1 cellular context compared by ENCODE assay signal in the genomic region with DNA sequence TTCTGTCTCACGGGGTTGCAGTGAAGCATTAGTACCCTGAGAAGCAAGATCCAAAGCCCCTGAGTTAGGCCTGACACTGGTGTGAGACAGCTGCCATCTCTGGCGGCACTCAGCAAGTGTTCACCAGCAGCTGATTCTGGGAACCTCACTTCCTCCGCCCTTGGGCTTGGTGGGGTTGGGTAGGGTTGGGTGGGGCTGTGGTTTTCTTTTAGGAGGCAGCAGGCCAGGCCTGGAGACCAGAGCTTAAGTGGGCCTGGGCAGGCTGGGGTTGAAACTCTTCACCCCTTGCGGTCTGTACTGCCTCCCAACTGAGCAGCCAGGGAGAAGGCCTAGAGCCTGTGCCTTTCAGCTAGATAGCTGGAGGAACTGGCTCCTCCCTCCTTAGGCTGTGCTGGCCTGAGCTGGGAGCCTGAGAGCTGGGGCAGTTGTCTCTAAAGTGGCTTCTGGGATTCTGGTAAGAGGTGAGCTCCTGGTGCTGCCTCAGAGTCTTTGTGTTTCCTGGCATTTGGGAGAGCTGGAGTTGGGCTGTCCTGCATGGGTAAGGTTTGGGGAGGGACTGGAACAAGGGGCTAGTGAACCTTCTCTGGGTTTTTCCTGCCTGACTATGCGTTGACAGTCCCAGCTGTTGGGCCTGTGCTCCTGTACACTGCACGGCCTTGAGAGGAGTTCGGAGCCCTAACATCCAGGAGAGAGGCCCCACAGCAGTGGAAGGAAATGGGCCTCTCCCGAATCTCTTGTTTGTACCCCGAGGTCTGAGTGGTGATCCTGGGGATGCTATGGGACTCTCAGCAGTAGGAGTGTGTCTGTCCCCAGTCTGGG.
TF ChIP-seq lines count a peak whose summit lies in the region.

No MANE protein-coding gene starts in this region.

TF ChIP-seq in K562, 482 proteins besides CTCF, POLR2A, EP300 and RAD21 (continued from another document and continues in another):
- TF ChIP-seq, protein P1, sequence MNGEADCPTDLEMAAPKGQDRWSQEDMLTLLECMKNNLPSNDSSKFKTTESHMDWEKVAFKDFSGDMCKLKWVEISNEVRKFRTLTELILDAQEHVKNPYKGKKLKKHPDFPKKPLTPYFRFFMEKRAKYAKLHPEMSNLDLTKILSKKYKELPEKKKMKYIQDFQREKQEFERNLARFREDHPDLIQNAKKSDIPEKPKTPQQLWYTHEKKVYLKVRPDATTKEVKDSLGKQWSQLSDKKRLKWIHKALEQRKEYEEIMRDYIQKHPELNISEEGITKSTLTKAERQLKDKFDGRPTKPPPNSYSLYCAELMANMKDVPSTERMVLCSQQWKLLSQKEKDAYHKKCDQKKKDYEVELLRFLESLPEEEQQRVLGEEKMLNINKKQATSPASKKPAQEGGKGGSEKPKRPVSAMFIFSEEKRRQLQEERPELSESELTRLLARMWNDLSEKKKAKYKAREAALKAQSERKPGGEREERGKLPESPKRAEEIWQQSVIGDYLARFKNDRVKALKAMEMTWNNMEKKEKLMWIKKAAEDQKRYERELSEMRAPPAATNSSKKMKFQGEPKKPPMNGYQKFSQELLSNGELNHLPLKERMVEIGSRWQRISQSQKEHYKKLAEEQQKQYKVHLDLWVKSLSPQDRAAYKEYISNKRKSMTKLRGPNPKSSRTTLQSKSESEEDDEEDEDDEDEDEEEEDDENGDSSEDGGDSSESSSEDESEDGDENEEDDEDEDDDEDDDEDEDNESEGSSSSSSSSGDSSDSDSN (IDR thresholded peaks at IDR 0.05; ENCODE audit: borderline replicate concordance in 1 of 2, low read depth in 2 of 2, low read length in 2 of 2): peak; percentile 93 to 98; a peak in 3 of 4 replicates
- no peak for TF ChIP-seq BDP1 (IDR thresholded peaks at IDR 0.05; ENCODE audit: insufficient read depth, insufficient read length)
- TF ChIP-seq TAF9B (IDR thresholded peaks at IDR 0.05; ENCODE audit: partially characterized antibody): no peak
- no peak for TF ChIP-seq ILF3 (IDR thresholded peaks at IDR 0.05; ENCODE audit: borderline replicate concordance)
- TF ChIP-seq CHD4 (IDR thresholded peaks at IDR 0.05; ENCODE audit: insufficient read depth, insufficient replicate concordance, low read depth, low read length, poor library complexity, severe bottlenecking): no peak
- TF ChIP-seq, protein P2, sequence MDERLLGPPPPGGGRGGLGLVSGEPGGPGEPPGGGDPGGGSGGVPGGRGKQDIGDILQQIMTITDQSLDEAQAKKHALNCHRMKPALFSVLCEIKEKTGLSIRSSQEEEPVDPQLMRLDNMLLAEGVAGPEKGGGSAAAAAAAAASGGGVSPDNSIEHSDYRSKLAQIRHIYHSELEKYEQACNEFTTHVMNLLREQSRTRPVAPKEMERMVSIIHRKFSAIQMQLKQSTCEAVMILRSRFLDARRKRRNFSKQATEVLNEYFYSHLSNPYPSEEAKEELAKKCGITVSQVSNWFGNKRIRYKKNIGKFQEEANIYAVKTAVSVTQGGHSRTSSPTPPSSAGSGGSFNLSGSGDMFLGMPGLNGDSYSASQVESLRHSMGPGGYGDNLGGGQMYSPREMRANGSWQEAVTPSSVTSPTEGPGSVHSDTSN (CRISPR knock-in tag; IDR thresholded peaks at IDR 0.05; ENCODE audit: low read depth): no peak
- TF ChIP-seq, protein P2 (tag; conservative IDR thresholded peaks at IDR 0.05; ENCODE audit: low read depth): 0 out of 2 replicates have a peak, but pooled peaks have one; percentile 2
- no peak for TF ChIP-seq ZFP30 (CRISPR knock-in tag; IDR thresholded peaks at IDR 0.05; ENCODE audit: borderline replicate concordance)
- TF ChIP-seq, protein P3, sequence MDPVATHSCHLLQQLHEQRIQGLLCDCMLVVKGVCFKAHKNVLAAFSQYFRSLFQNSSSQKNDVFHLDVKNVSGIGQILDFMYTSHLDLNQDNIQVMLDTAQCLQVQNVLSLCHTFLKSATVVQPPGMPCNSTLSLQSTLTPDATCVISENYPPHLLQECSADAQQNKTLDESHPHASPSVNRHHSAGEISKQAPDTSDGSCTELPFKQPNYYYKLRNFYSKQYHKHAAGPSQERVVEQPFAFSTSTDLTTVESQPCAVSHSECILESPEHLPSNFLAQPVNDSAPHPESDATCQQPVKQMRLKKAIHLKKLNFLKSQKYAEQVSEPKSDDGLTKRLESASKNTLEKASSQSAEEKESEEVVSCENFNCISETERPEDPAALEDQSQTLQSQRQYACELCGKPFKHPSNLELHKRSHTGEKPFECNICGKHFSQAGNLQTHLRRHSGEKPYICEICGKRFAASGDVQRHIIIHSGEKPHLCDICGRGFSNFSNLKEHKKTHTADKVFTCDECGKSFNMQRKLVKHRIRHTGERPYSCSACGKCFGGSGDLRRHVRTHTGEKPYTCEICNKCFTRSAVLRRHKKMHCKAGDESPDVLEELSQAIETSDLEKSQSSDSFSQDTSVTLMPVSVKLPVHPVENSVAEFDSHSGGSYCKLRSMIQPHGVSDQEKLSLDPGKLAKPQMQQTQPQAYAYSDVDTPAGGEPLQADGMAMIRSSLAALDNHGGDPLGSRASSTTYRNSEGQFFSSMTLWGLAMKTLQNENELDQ (CRISPR knock-in tag; IDR thresholded peaks at IDR 0.05; ENCODE audit: borderline replicate concordance): no peak
- no peak for TF ChIP-seq TRIM28 (IDR thresholded peaks at IDR 0.05)
- TF ChIP-seq ARNT (IDR thresholded peaks at IDR 0.05): no peak; a peak in 1 of 4 replicates
- TF ChIP-seq ZNF830 (CRISPR knock-in tag; IDR thresholded peaks at IDR 0.05): 0 out of 2 replicates have a peak, but pooled peaks have one; percentile 66
- no peak for TF ChIP-seq KLF13 (tag; IDR thresholded peaks at IDR 0.05; ENCODE audit: borderline replicate concordance, low read depth)
- TF ChIP-seq, protein P4, sequence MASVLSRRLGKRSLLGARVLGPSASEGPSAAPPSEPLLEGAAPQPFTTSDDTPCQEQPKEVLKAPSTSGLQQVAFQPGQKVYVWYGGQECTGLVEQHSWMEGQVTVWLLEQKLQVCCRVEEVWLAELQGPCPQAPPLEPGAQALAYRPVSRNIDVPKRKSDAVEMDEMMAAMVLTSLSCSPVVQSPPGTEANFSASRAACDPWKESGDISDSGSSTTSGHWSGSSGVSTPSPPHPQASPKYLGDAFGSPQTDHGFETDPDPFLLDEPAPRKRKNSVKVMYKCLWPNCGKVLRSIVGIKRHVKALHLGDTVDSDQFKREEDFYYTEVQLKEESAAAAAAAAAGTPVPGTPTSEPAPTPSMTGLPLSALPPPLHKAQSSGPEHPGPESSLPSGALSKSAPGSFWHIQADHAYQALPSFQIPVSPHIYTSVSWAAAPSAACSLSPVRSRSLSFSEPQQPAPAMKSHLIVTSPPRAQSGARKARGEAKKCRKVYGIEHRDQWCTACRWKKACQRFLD (CRISPR knock-in tag; IDR thresholded peaks at IDR 0.05): peak; percentile 50; the same call in 1 of the 2 replicates
- TF ChIP-seq, protein P5, sequence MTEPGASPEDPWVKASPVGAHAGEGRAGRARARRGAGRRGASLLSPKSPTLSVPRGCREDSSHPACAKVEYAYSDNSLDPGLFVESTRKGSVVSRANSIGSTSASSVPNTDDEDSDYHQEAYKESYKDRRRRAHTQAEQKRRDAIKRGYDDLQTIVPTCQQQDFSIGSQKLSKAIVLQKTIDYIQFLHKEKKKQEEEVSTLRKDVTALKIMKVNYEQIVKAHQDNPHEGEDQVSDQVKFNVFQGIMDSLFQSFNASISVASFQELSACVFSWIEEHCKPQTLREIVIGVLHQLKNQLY (CRISPR knock-in tag; conservative IDR thresholded peaks at IDR 0.05): no peak
- no peak for TF ChIP-seq ZNF584 (CRISPR knock-in tag; IDR thresholded peaks at IDR 0.05; ENCODE audit: low read depth)
- TF ChIP-seq ZNF174 (CRISPR knock-in tag; IDR thresholded peaks at IDR 0.05): no peak
- no peak for TF ChIP-seq NFATC3 (IDR thresholded peaks at IDR 0.05)
- TF ChIP-seq ZNF695 (CRISPR knock-in tag; IDR thresholded peaks at IDR 0.05): no peak
- TF ChIP-seq ESRRB (CRISPR knock-in tag; IDR thresholded peaks at IDR 0.05; ENCODE audit: borderline replicate concordance): no peak
- no peak for TF ChIP-seq MCM7 (IDR thresholded peaks at IDR 0.05)
- TF ChIP-seq SIRT6 (IDR thresholded peaks at IDR 0.05; ENCODE audit: low read depth, low read length): no peak
- no peak for TF ChIP-seq EZH2 (IDR thresholded peaks at IDR 0.05; ENCODE audit: borderline replicate concordance, low read depth, low read length)
- no peak for TF ChIP-seq ERF (CRISPR knock-in tag; IDR thresholded peaks at IDR 0.05)
- TF ChIP-seq ZNF239 (CRISPR knock-in tag; IDR thresholded peaks at IDR 0.05): no peak
- TF ChIP-seq NR1H2 (CRISPR knock-in tag; IDR thresholded peaks at IDR 0.05): no peak
- no peak for TF ChIP-seq TFAM (CRISPR knock-in tag; conservative IDR thresholded peaks at IDR 0.05)
- peak; percentile 3; the same call in 1 of the 2 replicates for TF ChIP-seq SMC3 (conservative IDR thresholded peaks at IDR 0.05; ENCODE audit: insufficient read depth, low read depth, low read length)
- TF ChIP-seq, protein P6, sequence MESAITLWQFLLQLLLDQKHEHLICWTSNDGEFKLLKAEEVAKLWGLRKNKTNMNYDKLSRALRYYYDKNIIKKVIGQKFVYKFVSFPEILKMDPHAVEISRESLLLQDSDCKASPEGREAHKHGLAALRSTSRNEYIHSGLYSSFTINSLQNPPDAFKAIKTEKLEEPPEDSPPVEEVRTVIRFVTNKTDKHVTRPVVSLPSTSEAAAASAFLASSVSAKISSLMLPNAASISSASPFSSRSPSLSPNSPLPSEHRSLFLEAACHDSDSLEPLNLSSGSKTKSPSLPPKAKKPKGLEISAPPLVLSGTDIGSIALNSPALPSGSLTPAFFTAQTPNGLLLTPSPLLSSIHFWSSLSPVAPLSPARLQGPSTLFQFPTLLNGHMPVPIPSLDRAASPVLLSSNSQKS (CRISPR knock-in tag; IDR thresholded peaks at IDR 0.05): no peak
- no peak for TF ChIP-seq SMAD2 (IDR thresholded peaks at IDR 0.05; ENCODE audit: low read depth, low read length)
- TF ChIP-seq POLR2AphosphoS5 (IDR thresholded peaks at IDR 0.05; ENCODE audit: control insufficient read depth, insufficient read depth, low read depth, low read length): no peak; the same call in 1 of the 2 replicates
- no peak for TF ChIP-seq TEAD1 (CRISPR knock-in tag; IDR thresholded peaks at IDR 0.05)
- no peak for TF ChIP-seq ZBTB8A (IDR thresholded peaks at IDR 0.05; ENCODE audit: partially characterized antibody)
- TF ChIP-seq, protein P7, sequence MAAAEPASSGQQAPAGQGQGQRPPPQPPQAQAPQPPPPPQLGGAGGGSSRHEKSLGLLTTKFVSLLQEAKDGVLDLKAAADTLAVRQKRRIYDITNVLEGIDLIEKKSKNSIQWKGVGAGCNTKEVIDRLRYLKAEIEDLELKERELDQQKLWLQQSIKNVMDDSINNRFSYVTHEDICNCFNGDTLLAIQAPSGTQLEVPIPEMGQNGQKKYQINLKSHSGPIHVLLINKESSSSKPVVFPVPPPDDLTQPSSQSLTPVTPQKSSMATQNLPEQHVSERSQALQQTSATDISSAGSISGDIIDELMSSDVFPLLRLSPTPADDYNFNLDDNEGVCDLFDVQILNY (CRISPR knock-in tag; IDR thresholded peaks at IDR 0.05): no peak
- TF ChIP-seq, protein P8, sequence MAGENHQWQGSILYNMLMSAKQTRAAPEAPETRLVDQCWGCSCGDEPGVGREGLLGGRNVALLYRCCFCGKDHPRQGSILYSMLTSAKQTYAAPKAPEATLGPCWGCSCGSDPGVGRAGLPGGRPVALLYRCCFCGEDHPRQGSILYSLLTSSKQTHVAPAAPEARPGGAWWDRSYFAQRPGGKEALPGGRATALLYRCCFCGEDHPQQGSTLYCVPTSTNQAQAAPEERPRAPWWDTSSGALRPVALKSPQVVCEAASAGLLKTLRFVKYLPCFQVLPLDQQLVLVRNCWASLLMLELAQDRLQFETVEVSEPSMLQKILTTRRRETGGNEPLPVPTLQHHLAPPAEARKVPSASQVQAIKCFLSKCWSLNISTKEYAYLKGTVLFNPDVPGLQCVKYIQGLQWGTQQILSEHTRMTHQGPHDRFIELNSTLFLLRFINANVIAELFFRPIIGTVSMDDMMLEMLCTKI (IDR thresholded peaks at IDR 0.05; ENCODE audit: partially characterized antibody): no peak
- peak; percentile 54; the same call in 1 of the 2 replicates for TF ChIP-seq ZEB2 (IDR thresholded peaks at IDR 0.05)
- TF ChIP-seq CREBBP (IDR thresholded peaks at IDR 0.05; ENCODE audit: low read depth, low read length): no peak
- TF ChIP-seq, protein P9, sequence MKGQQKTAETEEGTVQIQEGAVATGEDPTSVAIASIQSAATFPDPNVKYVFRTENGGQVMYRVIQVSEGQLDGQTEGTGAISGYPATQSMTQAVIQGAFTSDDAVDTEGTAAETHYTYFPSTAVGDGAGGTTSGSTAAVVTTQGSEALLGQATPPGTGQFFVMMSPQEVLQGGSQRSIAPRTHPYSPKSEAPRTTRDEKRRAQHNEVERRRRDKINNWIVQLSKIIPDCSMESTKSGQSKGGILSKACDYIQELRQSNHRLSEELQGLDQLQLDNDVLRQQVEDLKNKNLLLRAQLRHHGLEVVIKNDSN (CRISPR knock-in tag; IDR thresholded peaks at IDR 0.05): no peak
- TF ChIP-seq, protein P10, sequence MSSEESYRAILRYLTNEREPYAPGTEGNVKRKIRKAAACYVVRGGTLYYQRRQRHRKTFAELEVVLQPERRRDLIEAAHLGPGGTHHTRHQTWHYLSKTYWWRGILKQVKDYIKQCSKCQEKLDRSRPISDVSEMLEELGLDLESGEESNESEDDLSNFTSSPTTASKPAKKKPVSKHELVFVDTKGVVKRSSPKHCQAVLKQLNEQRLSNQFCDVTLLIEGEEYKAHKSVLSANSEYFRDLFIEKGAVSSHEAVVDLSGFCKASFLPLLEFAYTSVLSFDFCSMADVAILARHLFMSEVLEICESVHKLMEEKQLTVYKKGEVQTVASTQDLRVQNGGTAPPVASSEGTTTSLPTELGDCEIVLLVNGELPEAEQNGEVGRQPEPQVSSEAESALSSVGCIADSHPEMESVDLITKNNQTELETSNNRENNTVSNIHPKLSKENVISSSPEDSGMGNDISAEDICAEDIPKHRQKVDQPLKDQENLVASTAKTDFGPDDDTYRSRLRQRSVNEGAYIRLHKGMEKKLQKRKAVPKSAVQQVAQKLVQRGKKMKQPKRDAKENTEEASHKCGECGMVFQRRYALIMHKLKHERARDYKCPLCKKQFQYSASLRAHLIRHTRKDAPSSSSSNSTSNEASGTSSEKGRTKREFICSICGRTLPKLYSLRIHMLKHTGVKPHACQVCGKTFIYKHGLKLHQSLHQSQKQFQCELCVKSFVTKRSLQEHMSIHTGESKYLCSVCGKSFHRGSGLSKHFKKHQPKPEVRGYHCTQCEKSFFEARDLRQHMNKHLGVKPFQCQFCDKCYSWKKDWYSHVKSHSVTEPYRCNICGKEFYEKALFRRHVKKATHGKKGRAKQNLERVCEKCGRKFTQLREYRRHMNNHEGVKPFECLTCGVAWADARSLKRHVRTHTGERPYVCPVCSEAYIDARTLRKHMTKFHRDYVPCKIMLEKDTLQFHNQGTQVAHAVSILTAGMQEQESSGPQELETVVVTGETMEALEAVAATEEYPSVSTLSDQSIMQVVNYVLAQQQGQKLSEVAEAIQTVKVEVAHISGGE (CRISPR knock-in tag; IDR thresholded peaks at IDR 0.05): no peak
- TF ChIP-seq MXI1 (IDR thresholded peaks at IDR 0.05; ENCODE audit: low read depth, low read length): no peak
- TF ChIP-seq ILK (tag; IDR thresholded peaks at IDR 0.05; ENCODE audit: borderline replicate concordance, low read depth): no peak
- no peak for TF ChIP-seq ZC3H4 (CRISPR knock-in tag; IDR thresholded peaks at IDR 0.05; ENCODE audit: borderline replicate concordance)
